ENCODE assay signal across 7 cellular contexts in genomic region chr14:31419179-31420012, GRCh38. TPM values are rescaled to one million over a fixed set of nuclear protein-coding genes. Genes with fewer than 3 reads are reported as not detected.
DNase-seq lines count a peak whose midpoint lies in the region; ATAC-seq and TF ChIP-seq lines count a peak whose summit lies in the region.

No MANE protein-coding gene starts in this region.

- DNase-seq in GM23248 (peak; percentile 79), endothelial cell (ENCODE audit: low spot score) (no peak), ureter (ENCODE audit: low spot score) (no peak), NCI-H1694 treated with DMSO at 0.1 percent for 48 hours (lab: John Stamatoyannopoulos, UW) (no peak)

- H3K4me1 ChIP-seq in GM23248 (ENCODE audit: insufficient read depth) (peaks cover 12% of the 10 kb centered on the region; the same call in 1 of the 2 replicates), OCI-LY3 (ENCODE audit: low read length) (peaks cover 13% of the 10 kb centered on the region), neuron (ENCODE audit: insufficient read depth, low read length) (peaks cover 9% of the 10 kb centered on the region)

- in situ Hi-C loops in GM23248 (cut with MboI): no loop called here

- H3K36me3 Mint-ChIP-seq in endothelial cell (ENCODE audit: low read depth, unreplicated experiment): no peaks in the 10 kb centered on the region

- 1% methylated on average over 15 of the region's 15 CpGs for WGBS in GM23248 (ENCODE audit: low coverage in 1 of 2, low lambda C conversion rate in 2 of 2, missing lambda C conversion rate in 2 of 2), 2 experiments

- H3K9me3 ChIP-seq in GM23248 (ENCODE audit: low read depth) (no peaks in the 10 kb centered on the region), OCI-LY3 (ENCODE audit: insufficient read depth, low read length) (no peaks in the 10 kb centered on the region), neuron (ENCODE audit: low read length) (no peaks in the 10 kb centered on the region)

- TF ChIP-seq CTCF in OCI-LY3 (IDR thresholded peaks at IDR 0.05; ENCODE audit: low read depth, low read length) (no peak), endothelial cell (IDR thresholded peaks at IDR 0.05; ENCODE audit: unreplicated experiment) (no peak)

- H3K9me2 ChIP-seq in GM23248 (ENCODE audit: insufficient read depth): no peaks in the 10 kb centered on the region

- H3K4me2 ChIP-seq in GM23248 (ENCODE audit: unreplicated experiment) (peak overlapping the region; percentile 97), OCI-LY3 (ENCODE audit: low read length) (peak overlapping the region; percentile 74)

- H3K4me3 ChIP-seq in GM23248: peak overlapping the region; percentile 95
- H3K4me3 ChIP-seq in OCI-LY3 (ENCODE audit: low read length): peak overlapping the region; percentile 90
- peak overlapping the region; percentile 97 for H3K4me3 ChIP-seq in neuron (ENCODE audit: low read length)

- H2AFZ ChIP-seq in GM23248: peak overlapping the region; percentile 85
- H2AFZ ChIP-seq in OCI-LY3 (ENCODE audit: low read depth, low read length): peak overlapping the region; percentile 56
- H2AFZ ChIP-seq in neuron (ENCODE audit: low read depth, low read length): peak overlapping the region; percentile 90

- peak overlapping the region; percentile 95 for H3K4me3 Mint-ChIP-seq in endothelial cell (ENCODE audit: unreplicated experiment)

- H3K4me1 Mint-ChIP-seq in endothelial cell (ENCODE audit: unreplicated experiment): peaks cover 9% of the 10 kb centered on the region

- peaks cover 16% of the 10 kb centered on the region; the same call in 1 of the 2 replicates for H3F3A ChIP-seq in GM23248 (ENCODE audit: insufficient read depth)

- no peaks in the 10 kb centered on the region for H3K27me3 Mint-ChIP-seq in endothelial cell (ENCODE audit: unreplicated experiment)

- H4K20me1 ChIP-seq in GM23248 (ENCODE audit: insufficient read depth) (no peaks in the 10 kb centered on the region), OCI-LY3 (ENCODE audit: insufficient read depth, low read length) (no peaks in the 10 kb centered on the region)

- no peaks in the 10 kb centered on the region for H3K9me3 Mint-ChIP-seq in endothelial cell (ENCODE audit: unreplicated experiment)

- H3K36me3 ChIP-seq in GM23248 (ENCODE audit: low read depth) (0 out of 2 replicates have a peak, but pooled peaks cover 3% of the 10 kb centered on the region), OCI-LY3 (replicated peaks; ENCODE audit: low read depth, low read length) (no peaks in the 10 kb centered on the region), neuron (ENCODE audit: insufficient read depth, low read length) (no peaks in the 10 kb centered on the region)

- H3K27me3 ChIP-seq in GM23248 (replicated peaks; ENCODE audit: insufficient read depth) (no peaks in the 10 kb centered on the region), OCI-LY3 (ENCODE audit: low read depth, low read length) (no peaks in the 10 kb centered on the region), neuron (ENCODE audit: insufficient read depth, low read length) (no peaks in the 10 kb centered on the region)

- no peak for ATAC-seq in HG02623 (IDR thresholded peaks at IDR 0.05; ENCODE audit: unreplicated experiment)

- H3K27ac ChIP-seq in GM23248 (peak overlapping the region; percentile 84), OCI-LY3 (ENCODE audit: low read length) (no peak overlapping the region)

- H3K27ac Mint-ChIP-seq in endothelial cell (ENCODE audit: unreplicated experiment): peak overlapping the region; percentile 25

- peak overlapping the region; percentile 97 for H3K9ac ChIP-seq in GM23248
- peak overlapping the region; percentile 71 for H3K9ac ChIP-seq in OCI-LY3 (ENCODE audit: low read length)

- H3K79me2 ChIP-seq in GM23248 (ENCODE audit: insufficient read depth): peaks cover 59% of the 10 kb centered on the region
- no peaks in the 10 kb centered on the region for H3K79me2 ChIP-seq in OCI-LY3 (ENCODE audit: low read length)

RNA-seq across cellular contexts. Expression of gene HEATR5A, which starts 1.0 kb away (rescaled TPM):
- 70.3 and 89.2 TPM in 2 replicates for total RNA-seq in GM23248 (2014; rRNA removed; shearing (Covaris generic))
- 44.4 and 49.1 TPM in 2 replicates for polyA plus RNA-seq in GM23248 (2016; fragmentation: Nextera tagmentation; extraction: Ambion mirVana)
- total RNA-seq in endothelial cell (ENCODE audit: unreplicated experiment) (25.3 TPM), ureter (38.5 TPM)

RNA-seq across cellular contexts. Expression of gene DTD2, which starts 37.9 kb away (rescaled TPM):
- 21.2 and 54.4 TPM in 2 replicates for total RNA-seq in GM23248 (2014; rRNA removed; shearing (Covaris generic))
- polyA plus RNA-seq in GM23248 (2016; fragmentation: Nextera tagmentation; extraction: Ambion mirVana): 12.1 and 13.4 TPM in 2 replicates
- total RNA-seq in endothelial cell (ENCODE audit: unreplicated experiment) (5.1 TPM), ureter (24.9 TPM)
